In genomic region chr12:31959701-31960391, GRCh38 we compare ENCODE assay signal across 8 cellular contexts. TPM values are rescaled to one million over a fixed set of nuclear protein-coding genes. Genes with fewer than 3 reads are reported as not detected.
A peak's percentile ranks its signal among the peaks of the same experiment; 100 is the strongest.
DNase-seq lines count a peak whose midpoint lies in the region; ATAC-seq and TF ChIP-seq lines count a peak whose summit lies in the region.

No MANE protein-coding gene starts in this region.

- no peaks in the 10 kb centered on the region for H4K20me1 ChIP-seq in PC-9 (ENCODE audit: insufficient read depth)

- H3K27me3 ChIP-seq in PC-9 (ENCODE audit: insufficient read depth, low read depth) (no peaks in the 10 kb centered on the region), neuron (ENCODE audit: insufficient read depth, low read length) (no peaks in the 10 kb centered on the region)

- H3K79me2 ChIP-seq in PC-9 (ENCODE audit: low read depth): peaks cover 32% of the 10 kb centered on the region

- no peak overlapping the region for H3K27ac ChIP-seq in PC-9
- peak overlapping the region; percentile 70 for H3K27ac ChIP-seq in substantia nigra (ENCODE audit: low read depth, low read length, poor library complexity, severe bottlenecking)

- peak overlapping the region; percentile 87 for H3K4me2 ChIP-seq in PC-9

- H3K9me3 ChIP-seq in PC-9 (ENCODE audit: insufficient read depth, low read depth) (no peaks in the 10 kb centered on the region), neuron (ENCODE audit: low read length) (peaks cover 6% of the 10 kb centered on the region)

- POLR2A ChIA-PET in PC-9 (lab: Charles Lee; ENCODE audit: unreplicated experiment): interaction anchor here (0.6 kb wide), 1 partner anchor 277 kb away, joined by 6 read pairs; no protein-coding TSS in a partner anchor

- ATAC-seq in GM21390 (IDR thresholded peaks at IDR 0.05; ENCODE audit: unreplicated experiment): peak; percentile 47

- no peak for TF ChIP-seq CTCF in PC-9 (conservative IDR thresholded peaks at IDR 0.05)
- peak; percentile 21 for TF ChIP-seq CTCF in foreskin fibroblast (IDR thresholded peaks at IDR 0.05; ENCODE audit: low read depth, low read length)

- H3K36me3 ChIP-seq in PC-9 (ENCODE audit: low read depth) (peaks cover 7% of the 10 kb centered on the region; the same call in 1 of the 2 replicates), neuron (ENCODE audit: insufficient read depth, low read length) (peaks cover 30% of the 10 kb centered on the region)

- H3K9me2 ChIP-seq in PC-9 (ENCODE audit: insufficient read depth): no peaks in the 10 kb centered on the region

- CTCF ChIA-PET in PC-9 (lab: Charles Lee): interaction anchor here (1.0 kb wide), 1 partner anchor 277 kb away, joined by 5 read pairs; no protein-coding TSS in a partner anchor

- peak overlapping the region; percentile 86 for H3K4me3 ChIP-seq in PC-9
- H3K4me3 ChIP-seq in foreskin fibroblast (ENCODE audit: low read depth in 1 of 2, low read length in 2 of 2): peak overlapping the region; percentile 50 to 89
- peak overlapping the region; percentile 82 for H3K4me3 ChIP-seq in neuron (ENCODE audit: low read length)

- intact Hi-C loops in PC-9 (cut with micrococcal nuclease; ENCODE audit: unreplicated experiment): loop anchor here (2.0 to 10.0 kb wide), 5 partner anchors 231 to 708 kb away; partner anchors contain the start of genes AMN1 and ETFBKMT

- peak; percentile 38 for DNase-seq in DMS153 (lab: John Stamatoyannopoulos, UW)
- peak; percentile 50 for DNase-seq in HT1080 (ENCODE audit: low read depth)
- peak; percentile 45 to 69 for DNase-seq in PC-9
- peak; percentile 54 for DNase-seq in activated gamma-delta T cell treated with anti-CD3 and anti-CD28 coated beads, Interleukin-2, amount 50 U/mL, for 16 hours (ENCODE audit: low read depth)
- DNase-seq in foreskin fibroblast: peak; percentile 48 to 81
- peak in 47 of 49 donors; percentile 17 to 85 (median 63) for DNase-seq in substantia nigra (lab: John Stamatoyannopoulos, UW)

- H3K4me1 ChIP-seq in PC-9 (replicated peaks; ENCODE audit: insufficient read depth) (peaks cover 12% of the 10 kb centered on the region), neuron (ENCODE audit: insufficient read depth, low read length) (peaks cover 12% of the 10 kb centered on the region)

- BruUV-seq in PC-9 (replicated peaks; lab: Mats Ljungman, UMichigan): TSS peak; percentile 32

- H3F3A ChIP-seq in PC-9 (ENCODE audit: insufficient read depth, low read depth): peaks cover 10% of the 10 kb centered on the region; the same call in 1 of the 2 replicates

- H2AFZ ChIP-seq in PC-9: peak overlapping the region; percentile 79
- H2AFZ ChIP-seq in neuron (ENCODE audit: low read depth, low read length): peak overlapping the region; percentile 88

RNA-seq across cellular contexts. Expression of gene RESF1, which starts 0.6 kb away (rescaled TPM):
- 14.0 and 24.9 TPM in 2 replicates for total RNA-seq in HT1080 (2014; rRNA removed; shearing (Covaris generic))
- polyA plus RNA-seq in HT1080 (2015; cell fraction: cytosol; rRNA removed): 11.1 and 19.2 TPM in 2 replicates
- polyA plus RNA-seq in HT1080 (2015; cell fraction: nucleus; rRNA removed): 38.3 and 39.4 TPM in 2 replicates
- total RNA-seq in PC-9 (2021): 25.4 and 33.8 TPM in 2 replicates
